Comparison of ENCODE assay signal across 1 cellular context in genomic region chr18:49656098-49656591, GRCh38.
TF ChIP-seq lines count a peak whose summit lies in the region.

No MANE protein-coding gene starts in this region.

TF ChIP-seq in HEK293, 187 proteins besides CTCF, POLR2A, EP300 and RAD21 (continued from another document):
- TF ChIP-seq ELK4 (IDR thresholded peaks at IDR 0.05; ENCODE audit: borderline replicate concordance, low read depth, low read length) (no peak), ZNF416 (tag by site-specific recombination; IDR thresholded peaks at IDR 0.05) (no peak), MZF1 (tag by site-specific recombination; IDR thresholded peaks at IDR 0.05; ENCODE audit: borderline replicate concordance) (peak; percentile 84), ZNF501 (tag by site-specific recombination; IDR thresholded peaks at IDR 0.05) (peak; percentile 63; the same call in 1 of the 2 replicates), ZBTB10 (tag by site-specific recombination; IDR thresholded peaks at IDR 0.05) (no peak), ZNF354C (tag by site-specific recombination; IDR thresholded peaks at IDR 0.05; ENCODE audit: borderline replicate concordance, low read depth) (no peak), KLF16 (tag by site-specific recombination; IDR thresholded peaks at IDR 0.05) (0 out of 2 replicates have a peak, but pooled peaks have one; percentile 42), ZNF664 (tag by site-specific recombination; IDR thresholded peaks at IDR 0.05) (peak; percentile 60), ZNF239 (tag by site-specific recombination; IDR thresholded peaks at IDR 0.05) (no peak), ZXDB (tag by site-specific recombination; IDR thresholded peaks at IDR 0.05) (peak; percentile 74), INSM2 (tag by site-specific recombination; IDR thresholded peaks at IDR 0.05) (peak; percentile 100), ZNF366 (tag by site-specific recombination; conservative IDR thresholded peaks at IDR 0.05) (peak; percentile 75), YY2 (tag by site-specific recombination; IDR thresholded peaks at IDR 0.05) (no peak), KLF1 (tag by site-specific recombination; IDR thresholded peaks at IDR 0.05) (no peak), ZBTB20 (tag by site-specific recombination; IDR thresholded peaks at IDR 0.05) (peak; percentile 56), ZNF138 (tag by site-specific recombination; IDR thresholded peaks at IDR 0.05; ENCODE audit: borderline replicate concordance) (no peak), ZNF654 (tag by site-specific recombination; IDR thresholded peaks at IDR 0.05; ENCODE audit: low read depth) (no peak; the same call in 1 of the 2 replicates), ZNF23 (tag by site-specific recombination; IDR thresholded peaks at IDR 0.05; ENCODE audit: borderline replicate concordance) (no peak), SALL2 (tag by site-specific recombination; IDR thresholded peaks at IDR 0.05; ENCODE audit: borderline replicate concordance) (no peak), ZFP41 (tag by site-specific recombination; IDR thresholded peaks at IDR 0.05; ENCODE audit: borderline replicate concordance) (no peak), IKZF3 (tag by site-specific recombination; IDR thresholded peaks at IDR 0.05) (peak; percentile 85; the same call in 1 of the 2 replicates), ZEB2 (tag by site-specific recombination; IDR thresholded peaks at IDR 0.05) (peak; percentile 70), ZNF629 (tag by site-specific recombination; IDR thresholded peaks at IDR 0.05) (peak; percentile 95), ZNF341 (tag by site-specific recombination; IDR thresholded peaks at IDR 0.05; ENCODE audit: low read depth) (no peak), ZNF792 (tag by site-specific recombination; IDR thresholded peaks at IDR 0.05) (0 out of 2 replicates have a peak, but pooled peaks have one; percentile 60), ZNF571 (tag by site-specific recombination; IDR thresholded peaks at IDR 0.05) (no peak), ZNF362 (tag by site-specific recombination; IDR thresholded peaks at IDR 0.05) (no peak), ZNF114 (tag by site-specific recombination; IDR thresholded peaks at IDR 0.05) (no peak)
- TF ChIP-seq, protein P1, sequence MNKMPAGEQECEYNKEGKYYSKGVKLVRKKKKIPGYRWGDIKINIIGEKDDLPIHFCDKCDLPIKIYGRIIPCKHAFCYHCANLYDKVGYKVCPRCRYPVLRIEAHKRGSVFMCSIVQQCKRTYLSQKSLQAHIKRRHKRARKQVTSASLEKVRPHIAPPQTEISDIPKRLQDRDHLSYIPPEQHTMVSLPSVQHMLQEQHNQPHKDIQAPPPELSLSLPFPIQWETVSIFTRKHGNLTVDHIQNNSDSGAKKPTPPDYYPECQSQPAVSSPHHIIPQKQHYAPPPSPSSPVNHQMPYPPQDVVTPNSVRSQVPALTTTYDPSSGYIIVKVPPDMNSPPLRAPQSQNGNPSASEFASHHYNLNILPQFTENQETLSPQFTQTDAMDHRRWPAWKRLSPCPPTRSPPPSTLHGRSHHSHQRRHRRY (tag by site-specific recombination; IDR thresholded peaks at IDR 0.05) = no peak
- TF ChIP-seq, protein P2, sequence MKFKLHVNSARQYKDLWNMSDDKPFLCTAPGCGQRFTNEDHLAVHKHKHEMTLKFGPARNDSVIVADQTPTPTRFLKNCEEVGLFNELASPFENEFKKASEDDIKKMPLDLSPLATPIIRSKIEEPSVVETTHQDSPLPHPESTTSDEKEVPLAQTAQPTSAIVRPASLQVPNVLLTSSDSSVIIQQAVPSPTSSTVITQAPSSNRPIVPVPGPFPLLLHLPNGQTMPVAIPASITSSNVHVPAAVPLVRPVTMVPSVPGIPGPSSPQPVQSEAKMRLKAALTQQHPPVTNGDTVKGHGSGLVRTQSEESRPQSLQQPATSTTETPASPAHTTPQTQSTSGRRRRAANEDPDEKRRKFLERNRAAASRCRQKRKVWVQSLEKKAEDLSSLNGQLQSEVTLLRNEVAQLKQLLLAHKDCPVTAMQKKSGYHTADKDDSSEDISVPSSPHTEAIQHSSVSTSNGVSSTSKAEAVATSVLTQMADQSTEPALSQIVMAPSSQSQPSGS (tag by site-specific recombination; IDR thresholded peaks at IDR 0.05; ENCODE audit: low read depth) = no peak
- TF ChIP-seq, protein P3, sequence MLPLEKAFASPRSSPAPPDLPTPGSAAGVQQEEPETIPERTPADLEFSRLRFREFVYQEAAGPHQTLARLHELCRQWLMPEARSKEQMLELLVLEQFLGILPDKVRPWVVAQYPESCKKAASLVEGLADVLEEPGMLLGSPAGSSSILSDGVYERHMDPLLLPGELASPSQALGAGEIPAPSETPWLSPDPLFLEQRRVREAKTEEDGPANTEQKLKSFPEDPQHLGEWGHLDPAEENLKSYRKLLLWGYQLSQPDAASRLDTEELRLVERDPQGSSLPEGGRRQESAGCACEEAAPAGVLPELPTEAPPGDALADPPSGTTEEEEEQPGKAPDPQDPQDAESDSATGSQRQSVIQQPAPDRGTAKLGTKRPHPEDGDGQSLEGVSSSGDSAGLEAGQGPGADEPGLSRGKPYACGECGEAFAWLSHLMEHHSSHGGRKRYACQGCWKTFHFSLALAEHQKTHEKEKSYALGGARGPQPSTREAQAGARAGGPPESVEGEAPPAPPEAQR (tag by site-specific recombination; IDR thresholded peaks at IDR 0.05) = no peak
- TF ChIP-seq, protein P4, sequence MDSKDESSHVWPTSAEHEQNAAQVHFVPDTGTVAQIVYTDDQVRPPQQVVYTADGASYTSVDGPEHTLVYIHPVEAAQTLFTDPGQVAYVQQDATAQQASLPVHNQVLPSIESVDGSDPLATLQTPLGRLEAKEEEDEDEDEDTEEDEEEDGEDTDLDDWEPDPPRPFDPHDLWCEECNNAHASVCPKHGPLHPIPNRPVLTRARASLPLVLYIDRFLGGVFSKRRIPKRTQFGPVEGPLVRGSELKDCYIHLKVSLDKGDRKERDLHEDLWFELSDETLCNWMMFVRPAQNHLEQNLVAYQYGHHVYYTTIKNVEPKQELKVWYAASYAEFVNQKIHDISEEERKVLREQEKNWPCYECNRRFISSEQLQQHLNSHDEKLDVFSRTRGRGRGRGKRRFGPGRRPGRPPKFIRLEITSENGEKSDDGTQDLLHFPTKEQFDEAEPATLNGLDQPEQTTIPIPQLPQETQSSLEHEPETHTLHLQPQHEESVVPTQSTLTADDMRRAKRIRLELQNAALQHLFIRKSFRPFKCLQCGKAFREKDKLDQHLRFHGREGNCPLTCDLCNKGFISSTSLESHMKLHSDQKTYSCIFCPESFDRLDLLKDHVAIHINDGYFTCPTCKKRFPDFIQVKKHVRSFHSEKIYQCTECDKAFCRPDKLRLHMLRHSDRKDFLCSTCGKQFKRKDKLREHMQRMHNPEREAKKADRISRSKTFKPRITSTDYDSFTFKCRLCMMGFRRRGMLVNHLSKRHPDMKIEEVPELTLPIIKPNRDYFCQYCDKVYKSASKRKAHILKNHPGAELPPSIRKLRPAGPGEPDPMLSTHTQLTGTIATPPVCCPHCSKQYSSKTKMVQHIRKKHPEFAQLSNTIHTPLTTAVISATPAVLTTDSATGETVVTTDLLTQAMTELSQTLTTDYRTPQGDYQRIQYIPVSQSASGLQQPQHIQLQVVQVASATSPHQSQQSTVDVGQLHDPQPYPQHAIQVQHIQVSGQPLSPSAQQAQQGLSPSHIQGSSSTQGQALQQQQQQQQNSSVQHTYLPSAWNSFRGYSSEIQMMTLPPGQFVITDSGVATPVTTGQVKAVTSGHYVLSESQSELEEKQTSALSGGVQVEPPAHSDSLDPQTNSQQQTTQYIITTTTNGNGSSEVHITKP (tag by site-specific recombination; IDR thresholded peaks at IDR 0.05) = peak; percentile 45; the same call in 1 of the 2 replicates
